In the genomic region with DNA sequence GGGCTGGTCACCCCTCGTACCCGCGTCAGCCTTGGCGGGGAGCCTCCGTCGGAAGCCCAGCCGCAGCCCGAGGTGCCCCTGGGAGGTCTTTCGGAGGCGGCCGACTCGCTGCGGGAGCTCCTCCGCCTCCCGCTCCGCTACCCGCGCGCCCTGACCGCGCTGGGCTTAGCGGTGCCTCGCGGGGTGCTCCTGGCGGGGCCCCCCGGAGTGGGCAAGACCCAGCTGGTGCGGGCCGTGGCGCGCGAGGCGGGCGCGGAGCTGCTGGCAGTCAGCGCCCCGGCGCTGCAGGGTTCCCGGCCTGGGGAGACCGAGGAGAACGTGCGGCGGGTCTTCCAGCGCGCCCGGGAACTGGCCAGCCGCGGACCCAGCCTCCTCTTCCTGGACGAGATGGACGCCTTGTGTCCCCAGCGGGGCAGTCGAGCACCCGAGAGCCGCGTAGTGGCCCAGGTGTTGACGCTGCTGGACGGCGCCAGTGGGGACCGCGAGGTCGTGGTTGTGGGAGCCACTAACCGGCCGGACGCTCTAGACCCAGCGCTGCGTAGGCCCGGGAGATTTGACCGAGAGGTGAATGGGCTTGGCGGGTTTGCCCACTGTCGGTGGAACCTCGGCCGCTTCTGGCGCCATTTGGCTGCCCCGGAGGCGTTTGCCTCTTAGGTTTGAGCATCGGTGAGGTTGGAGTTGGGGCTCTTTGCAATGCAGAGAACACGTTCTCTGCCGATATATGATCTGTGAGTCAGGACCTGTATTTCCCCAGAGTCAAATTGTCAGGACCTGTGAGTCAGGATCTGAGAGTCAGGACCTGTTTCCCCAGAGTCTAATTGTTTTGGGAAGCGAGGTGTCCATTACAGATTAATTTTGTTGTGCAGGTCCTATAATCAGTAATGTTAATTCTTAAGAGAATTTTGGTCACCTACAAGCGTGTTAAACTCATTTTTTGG, we compare ENCODE assay signal across 1 cellular context.
TF ChIP-seq lines count a peak whose summit lies in the region.

No MANE protein-coding gene starts in this region.

TF ChIP-seq in HepG2, 621 proteins besides CTCF, POLR2A, EP300 and RAD21 (continued from another document and continues in another):
- no peak for TF ChIP-seq ZNF121 (CRISPR knock-in tag; IDR thresholded peaks at IDR 0.05)
- TF ChIP-seq, protein P1, sequence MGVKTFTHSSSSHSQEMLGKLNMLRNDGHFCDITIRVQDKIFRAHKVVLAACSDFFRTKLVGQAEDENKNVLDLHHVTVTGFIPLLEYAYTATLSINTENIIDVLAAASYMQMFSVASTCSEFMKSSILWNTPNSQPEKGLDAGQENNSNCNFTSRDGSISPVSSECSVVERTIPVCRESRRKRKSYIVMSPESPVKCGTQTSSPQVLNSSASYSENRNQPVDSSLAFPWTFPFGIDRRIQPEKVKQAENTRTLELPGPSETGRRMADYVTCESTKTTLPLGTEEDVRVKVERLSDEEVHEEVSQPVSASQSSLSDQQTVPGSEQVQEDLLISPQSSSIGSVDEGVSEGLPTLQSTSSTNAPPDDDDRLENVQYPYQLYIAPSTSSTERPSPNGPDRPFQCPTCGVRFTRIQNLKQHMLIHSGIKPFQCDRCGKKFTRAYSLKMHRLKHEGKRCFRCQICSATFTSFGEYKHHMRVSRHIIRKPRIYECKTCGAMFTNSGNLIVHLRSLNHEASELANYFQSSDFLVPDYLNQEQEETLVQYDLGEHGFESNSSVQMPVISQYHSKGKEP (CRISPR knock-in tag; IDR thresholded peaks at IDR 0.05): no peak
- no peak for TF ChIP-seq ZNF10 (CRISPR knock-in tag; IDR thresholded peaks at IDR 0.05; ENCODE audit: borderline replicate concordance, low read depth)
- TF ChIP-seq KDM1A (CRISPR knock-in tag; IDR thresholded peaks at IDR 0.05): no peak
- no peak for TF ChIP-seq KDM4B (CRISPR knock-in tag; IDR thresholded peaks at IDR 0.05)
- TF ChIP-seq, protein P2, sequence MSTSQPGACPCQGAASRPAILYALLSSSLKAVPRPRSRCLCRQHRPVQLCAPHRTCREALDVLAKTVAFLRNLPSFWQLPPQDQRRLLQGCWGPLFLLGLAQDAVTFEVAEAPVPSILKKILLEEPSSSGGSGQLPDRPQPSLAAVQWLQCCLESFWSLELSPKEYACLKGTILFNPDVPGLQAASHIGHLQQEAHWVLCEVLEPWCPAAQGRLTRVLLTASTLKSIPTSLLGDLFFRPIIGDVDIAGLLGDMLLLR (CRISPR knock-in tag; IDR thresholded peaks at IDR 0.05): no peak
- peak; percentile 67 for TF ChIP-seq RBFOX2 (IDR thresholded peaks at IDR 0.05; ENCODE audit: low read depth, low read length)
- no peak for TF ChIP-seq ZNF329 (CRISPR knock-in tag; IDR thresholded peaks at IDR 0.05; ENCODE audit: low read depth)
- no peak for TF ChIP-seq PAWR (CRISPR knock-in tag; IDR thresholded peaks at IDR 0.05; ENCODE audit: borderline replicate concordance)
- TF ChIP-seq SOX6 (IDR thresholded peaks at IDR 0.05): no peak
- TF ChIP-seq SOX6 (CRISPR knock-in tag; IDR thresholded peaks at IDR 0.05): no peak
- TF ChIP-seq, protein P3, sequence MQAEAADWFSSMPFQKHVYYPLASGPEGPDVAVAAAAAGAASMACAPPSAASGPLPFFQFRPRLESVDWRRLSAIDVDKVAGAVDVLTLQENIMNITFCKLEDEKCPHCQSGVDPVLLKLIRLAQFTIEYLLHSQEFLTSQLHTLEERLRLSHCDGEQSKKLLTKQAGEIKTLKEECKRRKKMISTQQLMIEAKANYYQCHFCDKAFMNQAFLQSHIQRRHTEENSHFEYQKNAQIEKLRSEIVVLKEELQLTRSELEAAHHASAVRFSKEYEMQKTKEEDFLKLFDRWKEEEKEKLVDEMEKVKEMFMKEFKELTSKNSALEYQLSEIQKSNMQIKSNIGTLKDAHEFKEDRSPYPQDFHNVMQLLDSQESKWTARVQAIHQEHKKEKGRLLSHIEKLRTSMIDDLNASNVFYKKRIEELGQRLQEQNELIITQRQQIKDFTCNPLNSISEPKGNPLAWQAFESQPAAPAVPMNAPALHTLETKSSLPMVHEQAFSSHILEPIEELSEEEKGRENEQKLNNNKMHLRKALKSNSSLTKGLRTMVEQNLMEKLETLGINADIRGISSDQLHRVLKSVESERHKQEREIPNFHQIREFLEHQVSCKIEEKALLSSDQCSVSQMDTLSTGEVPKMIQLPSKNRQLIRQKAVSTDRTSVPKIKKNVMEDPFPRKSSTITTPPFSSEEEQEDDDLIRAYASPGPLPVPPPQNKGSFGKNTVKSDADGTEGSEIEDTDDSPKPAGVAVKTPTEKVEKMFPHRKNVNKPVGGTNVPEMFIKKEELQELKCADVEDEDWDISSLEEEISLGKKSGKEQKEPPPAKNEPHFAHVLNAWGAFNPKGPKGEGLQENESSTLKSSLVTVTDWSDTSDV (CRISPR knock-in tag; IDR thresholded peaks at IDR 0.05): no peak
- TF ChIP-seq, protein P4, sequence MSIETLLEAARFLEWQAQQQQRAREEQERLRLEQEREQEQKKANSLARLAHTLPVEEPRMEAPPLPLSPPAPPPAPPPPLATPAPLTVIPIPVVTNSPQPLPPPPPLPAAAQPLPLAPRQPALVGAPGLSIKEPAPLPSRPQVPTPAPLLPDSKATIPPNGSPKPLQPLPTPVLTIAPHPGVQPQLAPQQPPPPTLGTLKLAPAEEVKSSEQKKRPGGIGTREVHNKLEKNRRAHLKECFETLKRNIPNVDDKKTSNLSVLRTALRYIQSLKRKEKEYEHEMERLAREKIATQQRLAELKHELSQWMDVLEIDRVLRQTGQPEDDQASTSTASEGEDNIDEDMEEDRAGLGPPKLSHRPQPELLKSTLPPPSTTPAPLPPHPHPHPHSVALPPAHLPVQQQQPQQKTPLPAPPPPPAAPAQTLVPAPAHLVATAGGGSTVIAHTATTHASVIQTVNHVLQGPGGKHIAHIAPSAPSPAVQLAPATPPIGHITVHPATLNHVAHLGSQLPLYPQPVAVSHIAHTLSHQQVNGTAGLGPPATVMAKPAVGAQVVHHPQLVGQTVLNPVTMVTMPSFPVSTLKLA (IDR thresholded peaks at IDR 0.05): no peak
- TF ChIP-seq, protein P5, sequence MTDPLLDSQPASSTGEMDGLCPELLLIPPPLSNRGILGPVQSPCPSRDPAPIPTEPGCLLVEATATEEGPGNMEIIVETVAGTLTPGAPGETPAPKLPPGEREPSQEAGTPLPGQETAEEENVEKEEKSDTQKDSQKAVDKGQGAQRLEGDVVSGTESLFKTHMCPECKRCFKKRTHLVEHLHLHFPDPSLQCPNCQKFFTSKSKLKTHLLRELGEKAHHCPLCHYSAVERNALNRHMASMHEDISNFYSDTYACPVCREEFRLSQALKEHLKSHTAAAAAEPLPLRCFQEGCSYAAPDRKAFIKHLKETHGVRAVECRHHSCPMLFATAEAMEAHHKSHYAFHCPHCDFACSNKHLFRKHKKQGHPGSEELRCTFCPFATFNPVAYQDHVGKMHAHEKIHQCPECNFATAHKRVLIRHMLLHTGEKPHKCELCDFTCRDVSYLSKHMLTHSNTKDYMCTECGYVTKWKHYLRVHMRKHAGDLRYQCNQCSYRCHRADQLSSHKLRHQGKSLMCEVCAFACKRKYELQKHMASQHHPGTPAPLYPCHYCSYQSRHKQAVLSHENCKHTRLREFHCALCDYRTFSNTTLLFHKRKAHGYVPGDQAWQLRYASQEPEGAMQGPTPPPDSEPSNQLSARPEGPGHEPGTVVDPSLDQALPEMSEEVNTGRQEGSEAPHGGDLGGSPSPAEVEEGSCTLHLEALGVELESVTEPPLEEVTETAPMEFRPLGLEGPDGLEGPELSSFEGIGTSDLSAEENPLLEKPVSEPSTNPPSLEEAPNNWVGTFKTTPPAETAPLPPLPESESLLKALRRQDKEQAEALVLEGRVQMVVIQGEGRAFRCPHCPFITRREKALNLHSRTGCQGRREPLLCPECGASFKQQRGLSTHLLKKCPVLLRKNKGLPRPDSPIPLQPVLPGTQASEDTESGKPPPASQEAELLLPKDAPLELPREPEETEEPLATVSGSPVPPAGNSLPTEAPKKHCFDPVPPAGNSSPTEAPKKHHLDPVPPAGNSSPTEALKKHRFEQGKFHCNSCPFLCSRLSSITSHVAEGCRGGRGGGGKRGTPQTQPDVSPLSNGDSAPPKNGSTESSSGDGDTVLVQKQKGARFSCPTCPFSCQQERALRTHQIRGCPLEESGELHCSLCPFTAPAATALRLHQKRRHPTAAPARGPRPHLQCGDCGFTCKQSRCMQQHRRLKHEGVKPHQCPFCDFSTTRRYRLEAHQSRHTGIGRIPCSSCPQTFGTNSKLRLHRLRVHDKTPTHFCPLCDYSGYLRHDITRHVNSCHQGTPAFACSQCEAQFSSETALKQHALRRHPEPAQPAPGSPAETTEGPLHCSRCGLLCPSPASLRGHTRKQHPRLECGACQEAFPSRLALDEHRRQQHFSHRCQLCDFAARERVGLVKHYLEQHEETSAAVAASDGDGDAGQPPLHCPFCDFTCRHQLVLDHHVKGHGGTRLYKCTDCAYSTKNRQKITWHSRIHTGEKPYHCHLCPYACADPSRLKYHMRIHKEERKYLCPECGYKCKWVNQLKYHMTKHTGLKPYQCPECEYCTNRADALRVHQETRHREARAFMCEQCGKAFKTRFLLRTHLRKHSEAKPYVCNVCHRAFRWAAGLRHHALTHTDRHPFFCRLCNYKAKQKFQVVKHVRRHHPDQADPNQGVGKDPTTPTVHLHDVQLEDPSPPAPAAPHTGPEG (CRISPR knock-in tag; IDR thresholded peaks at IDR 0.05): no peak
- TF ChIP-seq ZNF326 (CRISPR knock-in tag; IDR thresholded peaks at IDR 0.05; ENCODE audit: borderline replicate concordance): no peak
- TF ChIP-seq ZNF34 (CRISPR knock-in tag; IDR thresholded peaks at IDR 0.05; ENCODE audit: borderline replicate concordance): 0 out of 2 replicates have a peak, but pooled peaks have one; percentile 1
- TF ChIP-seq, protein P6, sequence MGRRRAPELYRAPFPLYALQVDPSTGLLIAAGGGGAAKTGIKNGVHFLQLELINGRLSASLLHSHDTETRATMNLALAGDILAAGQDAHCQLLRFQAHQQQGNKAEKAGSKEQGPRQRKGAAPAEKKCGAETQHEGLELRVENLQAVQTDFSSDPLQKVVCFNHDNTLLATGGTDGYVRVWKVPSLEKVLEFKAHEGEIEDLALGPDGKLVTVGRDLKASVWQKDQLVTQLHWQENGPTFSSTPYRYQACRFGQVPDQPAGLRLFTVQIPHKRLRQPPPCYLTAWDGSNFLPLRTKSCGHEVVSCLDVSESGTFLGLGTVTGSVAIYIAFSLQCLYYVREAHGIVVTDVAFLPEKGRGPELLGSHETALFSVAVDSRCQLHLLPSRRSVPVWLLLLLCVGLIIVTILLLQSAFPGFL (CRISPR knock-in tag; IDR thresholded peaks at IDR 0.05): no peak
- no peak for TF ChIP-seq NRL (CRISPR knock-in tag; IDR thresholded peaks at IDR 0.05; ENCODE audit: borderline replicate concordance)
- TF ChIP-seq PHF5A (CRISPR knock-in tag; IDR thresholded peaks at IDR 0.05; ENCODE audit: low read depth, unreplicated experiment): no peak
- TF ChIP-seq ZNF598 (CRISPR knock-in tag; IDR thresholded peaks at IDR 0.05; ENCODE audit: borderline replicate concordance): no peak
- no peak for TF ChIP-seq IRX3 (CRISPR knock-in tag; IDR thresholded peaks at IDR 0.05; ENCODE audit: borderline replicate concordance, low read depth)
- TF ChIP-seq ZNF337 (CRISPR knock-in tag; IDR thresholded peaks at IDR 0.05; ENCODE audit: borderline replicate concordance, low read depth): no peak
- no peak for TF ChIP-seq EZH2 (conservative IDR thresholded peaks at IDR 0.05; ENCODE audit: low read depth, low read length)
- TF ChIP-seq GTF3A (CRISPR knock-in tag; conservative IDR thresholded peaks at IDR 0.05): no peak
- no peak for TF ChIP-seq ZNF12 (CRISPR knock-in tag; IDR thresholded peaks at IDR 0.05)
- TF ChIP-seq ZNF564 (CRISPR knock-in tag; IDR thresholded peaks at IDR 0.05): peak; percentile 68; the same call in 1 of the 2 replicates
- no peak for TF ChIP-seq MEIS1 (CRISPR knock-in tag; IDR thresholded peaks at IDR 0.05; ENCODE audit: borderline replicate concordance)
- no peak for TF ChIP-seq ZNF33B (CRISPR knock-in tag; IDR thresholded peaks at IDR 0.05)
- no peak for TF ChIP-seq KLF15 (CRISPR knock-in tag; IDR thresholded peaks at IDR 0.05; ENCODE audit: borderline replicate concordance)
- no peak for TF ChIP-seq ZNF780A (CRISPR knock-in tag; IDR thresholded peaks at IDR 0.05)
- TF ChIP-seq POLR2AphosphoS5 (IDR thresholded peaks at IDR 0.05; ENCODE audit: low read depth, low read length): no peak
- TF ChIP-seq ZSCAN29 (CRISPR knock-in tag; conservative IDR thresholded peaks at IDR 0.05): no peak
- TF ChIP-seq, protein P7, sequence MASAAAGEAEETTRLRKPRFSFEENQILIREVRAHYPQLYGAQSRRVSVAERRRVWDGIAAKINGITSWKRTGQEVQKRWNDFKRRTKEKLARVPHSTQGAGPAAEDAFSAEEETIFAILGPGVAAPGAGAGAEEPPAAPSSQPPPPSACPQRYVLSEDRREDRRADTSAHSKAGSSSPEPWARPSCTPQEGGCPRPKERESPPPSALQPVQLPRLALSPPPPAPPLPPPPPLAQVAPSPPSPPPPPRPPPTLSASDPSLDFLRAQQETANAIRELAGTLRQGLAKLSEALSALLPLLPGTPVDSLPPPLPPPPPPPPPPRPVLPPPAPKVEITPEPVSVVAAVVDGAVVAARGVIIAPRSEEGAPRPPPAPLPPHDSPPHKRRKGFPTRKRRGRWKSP (CRISPR knock-in tag; IDR thresholded peaks at IDR 0.05): no peak
- TF ChIP-seq MED8 (CRISPR knock-in tag; IDR thresholded peaks at IDR 0.05; ENCODE audit: insufficient replicate concordance): no peak
- no peak for TF ChIP-seq ARNT2 (CRISPR knock-in tag; IDR thresholded peaks at IDR 0.05; ENCODE audit: low read depth)
- no peak for TF ChIP-seq FLYWCH1 (CRISPR knock-in tag; IDR thresholded peaks at IDR 0.05)
- no peak for TF ChIP-seq MZF1 (CRISPR knock-in tag; IDR thresholded peaks at IDR 0.05; ENCODE audit: borderline replicate concordance)
- TF ChIP-seq IKZF4 (CRISPR knock-in tag; IDR thresholded peaks at IDR 0.05; ENCODE audit: borderline replicate concordance, low read depth, not compliant biosample characterization): peak; percentile 35
- no peak for TF ChIP-seq ZIK1 (CRISPR knock-in tag; IDR thresholded peaks at IDR 0.05; ENCODE audit: borderline replicate concordance, low read depth)
- TF ChIP-seq RFX5 (IDR thresholded peaks at IDR 0.05; ENCODE audit: low read depth, low read length): no peak
- TF ChIP-seq, protein P8, sequence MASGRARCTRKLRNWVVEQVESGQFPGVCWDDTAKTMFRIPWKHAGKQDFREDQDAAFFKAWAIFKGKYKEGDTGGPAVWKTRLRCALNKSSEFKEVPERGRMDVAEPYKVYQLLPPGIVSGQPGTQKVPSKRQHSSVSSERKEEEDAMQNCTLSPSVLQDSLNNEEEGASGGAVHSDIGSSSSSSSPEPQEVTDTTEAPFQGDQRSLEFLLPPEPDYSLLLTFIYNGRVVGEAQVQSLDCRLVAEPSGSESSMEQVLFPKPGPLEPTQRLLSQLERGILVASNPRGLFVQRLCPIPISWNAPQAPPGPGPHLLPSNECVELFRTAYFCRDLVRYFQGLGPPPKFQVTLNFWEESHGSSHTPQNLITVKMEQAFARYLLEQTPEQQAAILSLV (CRISPR knock-in tag; IDR thresholded peaks at IDR 0.05; ENCODE audit: borderline replicate concordance): no peak
- TF ChIP-seq KMT2B (CRISPR knock-in tag; IDR thresholded peaks at IDR 0.05): no peak
- TF ChIP-seq ZNF501 (CRISPR knock-in tag; IDR thresholded peaks at IDR 0.05): no peak
